1 cellular context compared by ENCODE assay signal in genomic region chr2:25558262-25558661, GRCh38.
TF ChIP-seq lines count a peak whose summit lies in the region.

No MANE protein-coding gene starts in this region.

TF ChIP-seq in GM12878, 131 proteins besides CTCF, POLR2A, EP300 and RAD21 (continued from another document and continues in another):
- TF ChIP-seq E2F8 (IDR thresholded peaks at IDR 0.05; ENCODE audit: low read depth, partially characterized antibody) (no peak), ZNF24 (IDR thresholded peaks at IDR 0.05) (peak; percentile 70), PRDM15 (CRISPR knock-in tag; IDR thresholded peaks at IDR 0.05) (no peak), ZNF217 (IDR thresholded peaks at IDR 0.05) (no peak), MXI1 (IDR thresholded peaks at IDR 0.05; ENCODE audit: low read depth, low read length) (no peak), EGR1 (IDR thresholded peaks at IDR 0.05; ENCODE audit: borderline replicate concordance in 1 of 2, low read depth in 2 of 2, low read length in 2 of 2) (no peak), HCFC1 (IDR thresholded peaks at IDR 0.05; ENCODE audit: low read length) (no peak), SREBF1 (IDR thresholded peaks at IDR 0.05; ENCODE audit: low read length) (no peak), ZZZ3 (IDR thresholded peaks at IDR 0.05; ENCODE audit: control insufficient read depth, insufficient read length, low read depth) (no peak), SMAD5 (IDR thresholded peaks at IDR 0.05; ENCODE audit: low read depth) (no peak), MTA3 (IDR thresholded peaks at IDR 0.05; ENCODE audit: borderline replicate concordance, low read length) (peak; percentile 85; the same call in 1 of the 2 replicates), RBBP5 (conservative IDR thresholded peaks at IDR 0.05) (no peak), HSF1 (IDR thresholded peaks at IDR 0.05; ENCODE audit: low read depth, low read length) (no peak), CEBPZ (IDR thresholded peaks at IDR 0.05; ENCODE audit: low read depth, low read length) (no peak), KDM1A (IDR thresholded peaks at IDR 0.05; ENCODE audit: borderline replicate concordance) (no peak), RUNX3 (IDR thresholded peaks at IDR 0.05; ENCODE audit: low read length) (peak; percentile 96), FOXK2 (IDR thresholded peaks at IDR 0.05) (no peak), ZNF274 (IDR thresholded peaks at IDR 0.05; ENCODE audit: insufficient read depth, insufficient read length) (no peak), MYB (IDR thresholded peaks at IDR 0.05; ENCODE audit: borderline replicate concordance, low read depth, low read length) (no peak), ZBTB33 (IDR thresholded peaks at IDR 0.05) (no peak), KAT2A (conservative IDR thresholded peaks at IDR 0.05; ENCODE audit: control insufficient read depth, low read depth, low read length) (no peak), HDAC2 (IDR thresholded peaks at IDR 0.05) (no peak), SRF (IDR thresholded peaks at IDR 0.05; ENCODE audit: low read depth in 2 of 2, low read length in 2 of 2) (0 out of 4 replicates have a peak, but pooled peaks of 1 of the 2 experiments have one; percentile 33), SREBF2 (IDR thresholded peaks at IDR 0.05; ENCODE audit: low read length) (no peak), ATF2 (IDR thresholded peaks at IDR 0.05; ENCODE audit: low read length) (peak; percentile 95), WRNIP1 (IDR thresholded peaks at IDR 0.05; ENCODE audit: borderline replicate concordance, low read depth, low read length) (no peak), CBFB (IDR thresholded peaks at IDR 0.05; ENCODE audit: low read depth) (peak; percentile 80), JUNB (IDR thresholded peaks at IDR 0.05) (peak; percentile 93), CHD1 (IDR thresholded peaks at IDR 0.05; ENCODE audit: low read depth, low read length) (no peak), FOXM1 (IDR thresholded peaks at IDR 0.05; ENCODE audit: low read depth, low read length) (peak; percentile 97), BACH1 (IDR thresholded peaks at IDR 0.05; ENCODE audit: borderline replicate concordance) (peak; percentile 63; the same call in 1 of the 2 replicates), NFYA (IDR thresholded peaks at IDR 0.05; ENCODE audit: borderline replicate concordance, low read depth, low read length) (no peak), HDAC6 (IDR thresholded peaks at IDR 0.05; ENCODE audit: unreplicated experiment) (no peak), GABPA (IDR thresholded peaks at IDR 0.05; ENCODE audit: low read depth) (peak; percentile 76), HDGF (IDR thresholded peaks at IDR 0.05) (no peak), CBX5 (IDR thresholded peaks at IDR 0.05; ENCODE audit: low read depth) (0 out of 2 replicates have a peak, but pooled peaks have one; percentile 20), CUX1 (IDR thresholded peaks at IDR 0.05; ENCODE audit: insufficient replicate concordance, low read depth, low read length) (no peak), BHLHE40 (IDR thresholded peaks at IDR 0.05; ENCODE audit: borderline replicate concordance in 1 of 2, low read depth in 2 of 2, low read length in 1 of 2) (no peak), YBX1 (IDR thresholded peaks at IDR 0.05) (no peak), ZSCAN29 (IDR thresholded peaks at IDR 0.05) (no peak), IRF4 (IDR thresholded peaks at IDR 0.05; ENCODE audit: low read depth, low read length) (peak; percentile 76; the same call in 1 of the 2 replicates), POLR2AphosphoS2 (IDR thresholded peaks at IDR 0.05; ENCODE audit: low read depth, low read length) (no peak), TCF3 (IDR thresholded peaks at IDR 0.05; ENCODE audit: borderline replicate concordance, insufficient read depth, low read depth, low read length) (no peak)
